In genomic region chr7:134985894-134986362, GRCh38 we compare ENCODE assay signal across 8 cellular contexts. TPM values are rescaled to one million over a fixed set of nuclear protein-coding genes. Genes with fewer than 3 reads are reported as not detected.
A peak's percentile ranks its signal among the peaks of the same experiment; 100 is the strongest.
DNase-seq lines count a peak whose midpoint lies in the region; ATAC-seq and TF ChIP-seq lines count a peak whose summit lies in the region.

No MANE protein-coding gene starts in this region.

- H3K4me2 ChIP-seq in osteoblast (ENCODE audit: insufficient read depth, low read length) = peak overlapping the region; percentile 96

- peaks cover 7% of the 10 kb centered on the region for H3K79me2 ChIP-seq in osteoblast (ENCODE audit: insufficient read depth, low read length)

- H3K4me3 ChIP-seq in BE2C (ENCODE audit: low read depth, low read length) (peak overlapping the region; percentile 86), HUES6 (ENCODE audit: low read depth, low read length) (peak overlapping the region; percentile 88), dorsolateral prefrontal cortex (peak overlapping the region; percentile 65 to 99 (median 82)), osteoblast (ENCODE audit: insufficient read depth, low read length) (peak overlapping the region; percentile 89)

- H3K9me3 ChIP-seq in BE2C (no peaks in the 10 kb centered on the region), HUES6 (ENCODE audit: control insufficient read depth, insufficient read depth, low read depth, low read length) (no peaks in the 10 kb centered on the region), osteoblast (ENCODE audit: low read depth, low read length) (no peaks in the 10 kb centered on the region)

- no peaks in the 10 kb centered on the region; the same call in 1 of the 2 replicates for H3K36me3 ChIP-seq in BE2C
- H3K36me3 ChIP-seq in HUES6 (ENCODE audit: control insufficient read depth, insufficient read depth, low read length) = 0 out of 2 replicates have a peak, but pooled peaks cover 4% of the 10 kb centered on the region
- peaks cover 4% of the 10 kb centered on the region for H3K36me3 ChIP-seq in osteoblast (ENCODE audit: insufficient read depth, low read length)

- H3K27me3 ChIP-seq in BE2C (no peaks in the 10 kb centered on the region), HUES6 (ENCODE audit: control insufficient read depth, insufficient read depth, low read length) (no peaks in the 10 kb centered on the region), dorsolateral prefrontal cortex (no peaks in the 10 kb centered on the region), osteoblast (ENCODE audit: insufficient read depth, low read length) (no peaks in the 10 kb centered on the region)

- peak overlapping the region; percentile 88 for H2AFZ ChIP-seq in osteoblast (ENCODE audit: low read length)

- ATAC-seq in GM19463 (IDR thresholded peaks at IDR 0.05; ENCODE audit: unreplicated experiment) (peak; percentile 38), HG02571 (IDR thresholded peaks at IDR 0.05; ENCODE audit: unreplicated experiment) (no peak)

- DNase-seq in BE2C = no peak
- DNase-seq in dorsolateral prefrontal cortex = no peak
- no peak for DNase-seq in osteoblast (ENCODE audit: insufficient read length, low spot score, missing footprints)
- no peak for DNase-seq in T-helper 9 cell
- no peak for DNase-seq in NOMO-1 treated with DMSO at 0.1 percent for 48 hours (lab: John Stamatoyannopoulos, UW; ENCODE audit: unreplicated experiment)

- no peaks in the 10 kb centered on the region for H3K4me1 ChIP-seq in BE2C
- H3K4me1 ChIP-seq in HUES6 (ENCODE audit: control insufficient read depth, insufficient read depth, low read length) = peaks cover 4% of the 10 kb centered on the region; the same call in 1 of the 2 replicates
- peaks cover 3% of the 10 kb centered on the region for H3K4me1 ChIP-seq in osteoblast (ENCODE audit: insufficient read depth, low read length)

- no peak for TF ChIP-seq CTCF in BE2C (IDR thresholded peaks at IDR 0.05; ENCODE audit: low read depth, low read length)
- TF ChIP-seq CTCF in dorsolateral prefrontal cortex (IDR thresholded peaks at IDR 0.05 in 54 of 56, conservative IDR thresholded peaks at IDR 0.05 in 2 of 56; ENCODE audit: low read depth in 1 of 56, partially characterized antibody in 56 of 56) = no peak
- no peak for TF ChIP-seq CTCF in osteoblast (IDR thresholded peaks at IDR 0.05; ENCODE audit: extremely low read depth, low read depth, low read length)

- no peak overlapping the region for H3K9ac ChIP-seq in HUES6 (ENCODE audit: low read length)

- H3K27ac ChIP-seq in HUES6 (ENCODE audit: low read depth, low read length) (peak overlapping the region; percentile 88; the same call in 1 of the 2 replicates), dorsolateral prefrontal cortex (peak overlapping the region; percentile 44 to 97 (median 92)), osteoblast (ENCODE audit: low read depth, low read length) (peak overlapping the region; percentile 81)

- intact Hi-C loops in dorsolateral prefrontal cortex (cut with DNase I) = loop anchor here (1.0 to 2.0 kb wide), 3 partner anchors 163 to 184 kb away; partner anchors contain the start of genes CYREN (in 1 of the 2) and TMEM140 (in 1 of the 2)

- no peaks in the 10 kb centered on the region for H4K20me1 ChIP-seq in osteoblast (ENCODE audit: insufficient read depth, low read length)

RNA-seq across cellular contexts. Expression of gene AGBL3, which starts 0.4 kb away (rescaled TPM):
- polyA plus RNA-seq in BE2C (2012; ENCODE audit: insufficient read depth, insufficient read length, low read depth) = 1.9 TPM
- total RNA-seq in dorsolateral prefrontal cortex = 10 to 100 TPM in 2 of 120 experiments, 1 to 10 TPM in 118; 2.2 to 11.8 (median 5.8) TPM
- total RNA-seq in osteoblast = 2.2 and 2.7 TPM in 2 replicates
